8 cellular contexts compared by ENCODE assay signal in genomic region chr9:131608469-131609115, GRCh38.
DNase-seq lines count a peak whose midpoint lies in the region; ATAC-seq and TF ChIP-seq lines count a peak whose summit lies in the region.

No MANE protein-coding gene starts in this region.

- TF ChIP-seq POLR2A in Peyer's patch (IDR thresholded peaks at IDR 0.05), result no peak

- TF ChIP-seq CTCF in Peyer's patch (IDR thresholded peaks at IDR 0.05), result no peak

- DNase-seq in AG20443 (ENCODE audit: low spot score) (peak; percentile 93), Peyer's patch (no peak), NCI-H510A treated with DMSO at 0.1 percent for 48 hours (lab: John Stamatoyannopoulos, UW) (no peak), NCI-H2196 treated with DMSO at 0.1 percent for 48 hours (lab: John Stamatoyannopoulos, UW; ENCODE audit: unreplicated experiment) (no peak), MV-4-11 (lab: John Stamatoyannopoulos, UW) (no peak)

- H3K27ac ChIP-seq in Peyer's patch, result peak overlapping the region; percentile 30 to 78 (median 52)
- peak overlapping the region; percentile 57 to 75 for H3K27ac ChIP-seq in esophagus (ENCODE audit: low read depth in 2 of 2, low read length in 1 of 2)
- H3K27ac ChIP-seq in muscle layer of duodenum (ENCODE audit: low read length), result peak overlapping the region; percentile 78

- H3K27me3 ChIP-seq in Peyer's patch, result no peaks in the 10 kb centered on the region
- H3K27me3 ChIP-seq in esophagus (ENCODE audit: control insufficient read depth in 1 of 2, insufficient read depth in 2 of 2, low read length in 2 of 2), result no peaks in the 10 kb centered on the region
- H3K27me3 ChIP-seq in muscle layer of duodenum (ENCODE audit: low read depth, low read length), result no peaks in the 10 kb centered on the region

- WGBS in esophagus, 2 donors, result 26 to 32% methylated on average over 13 of the region's 13 CpGs

- no peak for ATAC-seq in GM21786 (IDR thresholded peaks at IDR 0.05; ENCODE audit: unreplicated experiment)

- H3K9me3 ChIP-seq in Peyer's patch (no peaks in the 10 kb centered on the region), esophagus (ENCODE audit: control insufficient read depth in 2 of 2, insufficient read depth in 1 of 2, low read depth in 1 of 2, low read length in 1 of 2) (no peaks in the 10 kb centered on the region), muscle layer of duodenum (ENCODE audit: control insufficient read depth in 1 of 2, low read length in 2 of 2) (no peaks in the 10 kb centered on the region)

- H3K4me3 ChIP-seq in Peyer's patch (no peak overlapping the region), esophagus (ENCODE audit: low read depth in 1 of 2, low read length in 2 of 2) (no peak overlapping the region), muscle layer of duodenum (ENCODE audit: low read depth in 1 of 2, low read length in 2 of 2) (peak overlapping the region in 1 of 2 donors; percentile 40)

- H3K36me3 ChIP-seq in Peyer's patch (peaks cover 0 to 54% (median 0%) of the 10 kb centered on the region in 3 donors), esophagus (ENCODE audit: control insufficient read depth in 2 of 2, insufficient read depth in 2 of 2, low read length in 1 of 2) (peaks cover 3 to 27% of the 10 kb centered on the region in 2 donors), muscle layer of duodenum (ENCODE audit: control insufficient read depth in 1 of 2, insufficient read depth in 2 of 2, low read length in 2 of 2) (peaks cover 17 to 28% of the 10 kb centered on the region in 2 donors)

- H3K4me1 ChIP-seq in Peyer's patch (peaks cover 0 to 15% (median 0%) of the 10 kb centered on the region in 4 donors), esophagus (ENCODE audit: control insufficient read depth in 2 of 2, insufficient read depth in 2 of 2, low read length in 1 of 2) (peaks cover 2 to 13% of the 10 kb centered on the region in 2 donors), muscle layer of duodenum (ENCODE audit: control insufficient read depth in 1 of 2, insufficient read depth in 2 of 2, low read length in 2 of 2) (peaks cover 22 to 34% of the 10 kb centered on the region in 2 donors)
